Comparison of ENCODE assay signal across 25 cellular contexts in the genomic region with DNA sequence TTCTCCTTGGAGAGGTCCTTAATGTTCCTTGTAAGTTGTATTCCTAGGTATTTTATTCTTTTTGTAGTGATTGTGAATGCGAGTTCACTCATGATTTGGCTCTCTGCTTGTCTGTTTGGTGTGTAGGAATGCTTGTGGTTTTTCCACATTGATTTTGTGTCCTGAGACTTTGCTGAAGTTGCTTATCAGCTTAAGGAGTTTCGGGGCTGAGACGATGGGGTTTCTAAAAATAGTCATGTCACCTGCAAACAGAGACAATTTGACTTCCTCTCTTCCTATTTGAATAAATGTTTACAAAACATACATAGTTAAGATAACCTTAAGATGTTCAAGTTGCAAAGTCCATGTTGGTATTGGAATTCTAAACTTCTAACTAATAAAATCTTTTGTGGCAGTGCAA.
"Had no signal": no experiment of that assay in that cellular context is flagged by ENCODE, and none has a peak within 500 bp of the region (broad histone marks: within the 10 kb centered on the region; RNA-seq: fewer than 3 reads in every experiment).

No MANE protein-coding gene starts in this region.

- FAIRE-seq: endothelial cell of umbilical vein had no signal

- H3K4me1 Mint-ChIP-seq: naive thymus-derived CD4-positive, alpha-beta T cell; nephron progenitor cell; stimulated activated effector memory CD8-positive, alpha-beta T cell treated with anti-CD3 and anti-CD28 coated beads, Interleukin-12 subunit alpha, Interleukin-12 subunit beta, amount 100 ng/mL, for 72 hours had no signal

- H3K27ac Mint-ChIP-seq: endodermal cell; naive thymus-derived CD4-positive, alpha-beta T cell; nephron progenitor cell; stimulated activated effector memory CD8-positive, alpha-beta T cell treated with anti-CD3 and anti-CD28 coated beads, Interleukin-12 subunit alpha, Interleukin-12 subunit beta, amount 100 ng/mL, for 72 hours had no signal

- H3K4me3 ChIP-seq: lung, psoas muscle, right lobe of liver, suprapubic skin, thyroid gland, upper lobe of left lung, uterus had no signal

- H3K27me3 ChIP-seq: right lobe of liver, suprapubic skin, thyroid gland, upper lobe of left lung, uterus had no signal

- H3K4me3 Mint-ChIP-seq: endodermal cell; naive thymus-derived CD4-positive, alpha-beta T cell; nephron progenitor cell; stimulated activated effector memory CD8-positive, alpha-beta T cell treated with anti-CD3 and anti-CD28 coated beads, Interleukin-12 subunit alpha, Interleukin-12 subunit beta, amount 100 ng/mL, for 72 hours had no signal

- H3K9me3 ChIP-seq: psoas muscle, right lobe of liver, suprapubic skin, thyroid gland, upper lobe of left lung, uterus had no signal

- H2AFZ ChIP-seq: parathyroid adenoma had no signal

- H3K9ac ChIP-seq: parathyroid adenoma had no signal

- H3K27ac ChIP-seq: parathyroid adenoma, psoas muscle, right lobe of liver, suprapubic skin, thyroid gland, upper lobe of left lung, uterus had no signal

- DNase-seq: effector CD4-positive, alpha-beta T cell; endodermal cell; foreskin melanocyte; head of caudate nucleus; hippocampal formation; left colon; left ventricle myocardium superior; mesenchymal stem cell; midbrain; naive thymus-derived CD4-positive, alpha-beta T cell; nephron progenitor cell; psoas muscle; retina; right lobe of liver; stimulated activated CD4-positive, alpha-beta T cell treated with anti-CD3 and anti-CD28 coated beads, Interleukin-4, amount 100 ng/mL, for 1 hour; stimulated activated CD8-positive, alpha-beta memory T cell treated with anti-CD3 and anti-CD28 coated beads, Interleukin-4, amount 100 ng/mL, for 48 hours; stimulated activated naive CD8-positive, alpha-beta T cell treated with anti-CD3 and anti-CD28 coated beads, Interleukin-15, Interleukin-2, amounts not matched to agents 100 U/mL and 50 U/mL, for 24 hours; thyroid gland; upper lobe of left lung; uterus had no signal

- H3K79me2 ChIP-seq: parathyroid adenoma had no signal

- H3K36me3 ChIP-seq: right lobe of liver, suprapubic skin, thyroid gland, upper lobe of left lung, uterus had no signal

- H3K36me3 Mint-ChIP-seq: naive thymus-derived CD4-positive, alpha-beta T cell; stimulated activated effector memory CD8-positive, alpha-beta T cell treated with anti-CD3 and anti-CD28 coated beads, Interleukin-12 subunit alpha, Interleukin-12 subunit beta, amount 100 ng/mL, for 72 hours had no signal

- H3K4me1 ChIP-seq: parathyroid adenoma, psoas muscle, right lobe of liver, suprapubic skin, thyroid gland, upper lobe of left lung, uterus had no signal

- H3K27me3 Mint-ChIP-seq: naive thymus-derived CD4-positive, alpha-beta T cell had no signal

- H3K9me3 Mint-ChIP-seq: endodermal cell, nephron progenitor cell had no signal
